Comparison of ENCODE assay signal across 21 cellular contexts in genomic region chr20:62252342-62252966, GRCh38. TPM values are rescaled to one million over a fixed set of nuclear protein-coding genes. Genes with fewer than 3 reads are reported as not detected.
DNase-seq lines count a peak whose midpoint lies in the region; ATAC-seq, FAIRE-seq and TF ChIP-seq lines count a peak whose summit lies in the region.
"Had no signal": no experiment of that assay in that cellular context is flagged by ENCODE, and none has a peak within 500 bp of the region (broad histone marks: within the 10 kb centered on the region; RNA-seq: fewer than 3 reads in every experiment).

No MANE protein-coding gene starts in this region.

- H3K27me3 ChIP-seq in PC-3 (ENCODE audit: low read length), result no peaks in the 10 kb centered on the region
- H3K27me3 ChIP-seq in osteoblast (ENCODE audit: insufficient read depth, low read length), result no peaks in the 10 kb centered on the region
- no peaks in the 10 kb centered on the region for H3K27me3 ChIP-seq in gastrocnemius medialis
- H3K27me3 ChIP-seq: BLaER1 had no signal

- no peak overlapping the region for H3K9ac ChIP-seq in PC-3 (ENCODE audit: low read length)
- H3K9ac ChIP-seq: BLaER1 had no signal

- H3K4me3 ChIP-seq in PC-3 (ENCODE audit: low read length) (no peak overlapping the region), choroid plexus epithelial cell (ENCODE audit: low read depth, low read length) (no peak overlapping the region), osteoblast (ENCODE audit: insufficient read depth, low read length) (no peak overlapping the region), gastrocnemius medialis (no peak overlapping the region)
- H3K4me3 ChIP-seq: BLaER1, lung, thoracic aorta had no signal

- H3K4me2 ChIP-seq in PC-3 (ENCODE audit: low read length) (no peak overlapping the region), osteoblast (ENCODE audit: insufficient read depth, low read length) (no peak overlapping the region)

- CTCF ChIA-PET in PC-3 (lab: Charles Lee), result no interaction called here

- H3K36me3 ChIP-seq in PC-3 (ENCODE audit: low read depth, low read length) (peaks cover 12% of the 10 kb centered on the region; the same call in 1 of the 2 replicates), osteoblast (ENCODE audit: insufficient read depth, low read length) (peaks cover 11% of the 10 kb centered on the region), gastrocnemius medialis (no peaks in the 10 kb centered on the region)

- ATAC-seq in PC-3, result peak; percentile 70
- no peak for ATAC-seq in GM19463 (IDR thresholded peaks at IDR 0.05; ENCODE audit: unreplicated experiment)
- ATAC-seq in gastrocnemius medialis, result no peak
- ATAC-seq in GM21529 (IDR thresholded peaks at IDR 0.05; ENCODE audit: unreplicated experiment), result no peak
- ATAC-seq: HCT116; naive thymus-derived CD8-positive, alpha-beta T cell had no signal

- H2AFZ ChIP-seq in PC-3 (ENCODE audit: low read length) (no peak overlapping the region), osteoblast (ENCODE audit: low read length) (no peak overlapping the region)

- BruUV-seq in PC-3 (replicated peaks; lab: Mats Ljungman, UMichigan), result no TSS peak

- FAIRE-seq in H54 (lab: Jason Lieb, UNC), result no peak

- DNase-seq in H54 (ENCODE audit: insufficient read length, low spot score) (peak; percentile 82), PC-3 (peak; percentile 64), choroid plexus epithelial cell (ENCODE audit: low read depth) (peak; percentile 20), osteoblast (ENCODE audit: insufficient read length, low spot score, missing footprints) (peak; percentile 72), gastrocnemius medialis (no peak)
- DNase-seq: activated CD4-positive, alpha-beta T cell treated with anti-CD3 and anti-CD28 coated beads for 48 hours; activated CD8-positive, alpha-beta memory T cell treated with anti-CD3 and anti-CD28 coated beads, Interleukin-2, amount 50 U/mL, for 4 hours; activated naive CD4-positive, alpha-beta T cell treated with Interleukin-2 at 50 U/mL for 16 hours; aorta; cortex of kidney; glutamatergic neuron; naive thymus-derived CD8-positive, alpha-beta T cell; NCI-H187; SHP77 treated with DMSO at 0.1 percent for 48 hours had no signal

- POLR2A ChIA-PET in PC-3 (lab: Charles Lee; ENCODE audit: unreplicated experiment), result no interaction called here

- no peaks in the 10 kb centered on the region for H3K9me2 ChIP-seq in PC-3 (replicated peaks; ENCODE audit: low read length)

- no peaks in the 10 kb centered on the region for H3K9me3 ChIP-seq in PC-3 (ENCODE audit: low read length)
- H3K9me3 ChIP-seq in osteoblast (ENCODE audit: low read depth, low read length), result no peaks in the 10 kb centered on the region
- H3K9me3 ChIP-seq in gastrocnemius medialis, result no peaks in the 10 kb centered on the region
- H3K9me3 ChIP-seq: BLaER1, thoracic aorta had no signal

- H3K79me2 ChIP-seq in PC-3 (ENCODE audit: low read length) (peaks cover 68% of the 10 kb centered on the region), osteoblast (ENCODE audit: insufficient read depth, low read length) (peaks cover 74% of the 10 kb centered on the region)

- TF ChIP-seq CTCF in PC-3 (conservative IDR thresholded peaks at IDR 0.05; ENCODE audit: low read depth, low read length) (no peak), choroid plexus epithelial cell (conservative IDR thresholded peaks at IDR 0.05; ENCODE audit: low read depth, low read length) (no peak), osteoblast (IDR thresholded peaks at IDR 0.05; ENCODE audit: extremely low read depth, low read depth, low read length) (no peak), gastrocnemius medialis (IDR thresholded peaks at IDR 0.05 in 4 of 5, conservative IDR thresholded peaks at IDR 0.05 in 1 of 5) (no peak)

- TF ChIP-seq POLR2A in H54 (IDR thresholded peaks at IDR 0.05; ENCODE audit: low read depth, low read length), result no peak
- no peak for TF ChIP-seq POLR2A in gastrocnemius medialis (IDR thresholded peaks at IDR 0.05)

- no peaks in the 10 kb centered on the region for H3F3A ChIP-seq in PC-3 (ENCODE audit: low read length, unreplicated experiment)

- intact Hi-C loops in PC-3 (cut with micrococcal nuclease) (no loop called here), gastrocnemius medialis (cut with DNase I; ENCODE audit: low total_unique reads) (no loop called here)

- H3K4me1 ChIP-seq in PC-3 (ENCODE audit: insufficient read depth, low read length), result peaks cover 9% of the 10 kb centered on the region
- no peaks in the 10 kb centered on the region for H3K4me1 ChIP-seq in osteoblast (ENCODE audit: insufficient read depth, low read length)
- peaks cover 10 to 20% of the 10 kb centered on the region in 2 donors for H3K4me1 ChIP-seq in gastrocnemius medialis

- H3K27ac ChIP-seq in PC-3 (ENCODE audit: low read length), result no peak overlapping the region; the same call in 1 of the 2 replicates
- no peak overlapping the region for H3K27ac ChIP-seq in osteoblast (ENCODE audit: low read depth, low read length)
- no peak overlapping the region for H3K27ac ChIP-seq in gastrocnemius medialis
- H3K27ac ChIP-seq: BLaER1, thoracic aorta had no signal

- in situ Hi-C loops in gastrocnemius medialis (cut with MboI; ENCODE audit: low sequenced_read_pairs in 4 of 4), result no loop called here

- H4K20me1 ChIP-seq in PC-3 (ENCODE audit: low read length), result peaks cover 3% of the 10 kb centered on the region; the same call in 1 of the 2 replicates
- H4K20me1 ChIP-seq in osteoblast (ENCODE audit: insufficient read depth, low read length), result peaks cover 66% of the 10 kb centered on the region

RNA-seq across cellular contexts. Expression of gene OSBPL2, which starts 14.1 kb away (rescaled TPM):
- 32.5 and 39.7 TPM in 2 replicates for total RNA-seq in PC-3 (2014; rRNA removed)
- 35.8 and 39.8 TPM in 2 replicates for total RNA-seq in osteoblast
- total RNA-seq in gastrocnemius medialis, result 10 to 100 TPM; 15.8 to 26.4 (median 19.6) TPM

RNA-seq across cellular contexts. Expression of gene HRH3, which starts 32.4 kb away (rescaled TPM):
- not detected in 2 replicates for total RNA-seq in PC-3 (2014; rRNA removed)
- not detected in 2 replicates for total RNA-seq in osteoblast
- total RNA-seq in gastrocnemius medialis, result not detected
- total RNA-seq: aorta; lung; naive thymus-derived CD8-positive, alpha-beta T cell; T-helper 2 cell treated with Interferon-gamma antibody and Interleukin-4, amounts not matched to agents 100 ng/mL and 5 ng/mL, for 36 hours; thoracic aorta had no signal

RNA-seq across cellular contexts. Expression of gene ADRM1, which starts 50.3 kb away (rescaled TPM):
- 374 and 487 TPM in 2 replicates for total RNA-seq in PC-3 (2014; rRNA removed)
- total RNA-seq in osteoblast, result 93.1 and 103 TPM in 2 replicates
- 100 to 1,000 TPM; 389 to 644 (median 611) TPM for total RNA-seq in gastrocnemius medialis

Comparison
In these comparisons a context has a peak if more than half of its experiments do, and no peak if none do; other contexts are left out.
1. DNase-seq: peak in H54 (single experiment), PC-3 (single experiment), choroid plexus epithelial cell (single experiment) and osteoblast (single experiment); none in gastrocnemius medialis (0 of 2).